19 cellular contexts compared by ENCODE assay signal in genomic region chr11:73389134-73389525, GRCh38. TPM values are rescaled to one million over a fixed set of nuclear protein-coding genes. Genes with fewer than 3 reads are reported as not detected.
DNase-seq lines count a peak whose midpoint lies in the region; ATAC-seq, FAIRE-seq and TF ChIP-seq lines count a peak whose summit lies in the region.
"Had no signal": no experiment of that assay in that cellular context is flagged by ENCODE, and none has a peak within 500 bp of the region (broad histone marks: within the 10 kb centered on the region; RNA-seq: fewer than 3 reads in every experiment).

No MANE protein-coding gene starts in this region.

- peak overlapping the region; percentile 38 to 100 (median 97) for H3K27ac Mint-ChIP-seq in naive B cell

- POLR2A ChIA-PET in GM12878 (lab: Charles Lee) = interaction anchor here (2.2 kb wide), 1 partner anchor 10 kb away, joined by 9 read pairs; no protein-coding TSS in a partner anchor

- H3K27me3 Mint-ChIP-seq in naive B cell = no peaks in the 10 kb centered on the region
- H3K27me3 Mint-ChIP-seq: activated naive CD8-positive, alpha-beta T cell treated with anti-CD3 and anti-CD28 coated beads, Interleukin-2, amount 10 ng/mL, durations not matched to agents 7 days and 5 days had no signal

- H3K9me3 Mint-ChIP-seq in naive B cell = no peaks in the 10 kb centered on the region
- H3K9me3 Mint-ChIP-seq: activated naive CD8-positive, alpha-beta T cell treated with anti-CD3 and anti-CD28 coated beads, Interleukin-2, amount 10 ng/mL, durations not matched to agents 7 days and 5 days; activated T-cell treated with anti-CD3 and anti-CD28 coated beads, Interleukin-2, amount 50 U/mL, for 4 hours had no signal

- SMC1A ChIA-PET in GM12878 (lab: Charles Lee; ENCODE audit: uncharacterized antibody, unreplicated experiment) = interaction anchor here (0.7 to 1.5 kb wide), 4 partner anchors 10 to 272 kb away, joined by 3 to 4 read pairs (median 3); no protein-coding TSS in a partner anchor

- peak overlapping the region in 7 of 8 donors; percentile 53 to 100 (median 70) for H3K4me3 Mint-ChIP-seq in naive B cell
- H3K4me3 Mint-ChIP-seq: activated naive CD8-positive, alpha-beta T cell treated with anti-CD3 and anti-CD28 coated beads, Interleukin-2, amount 10 ng/mL, durations not matched to agents 7 days and 5 days; activated T-cell treated with anti-CD3 and anti-CD28 coated beads, Interleukin-2, amount 50 U/mL, for 4 hours had no signal

- no peaks in the 10 kb centered on the region for H3K27me3 ChIP-seq in GM12878 (replicated peaks in 1 of 2; ENCODE audit: control insufficient read depth in 2 of 2, insufficient read depth in 2 of 2, low read length in 1 of 2)
- no peaks in the 10 kb centered on the region for H3K27me3 ChIP-seq in dorsolateral prefrontal cortex
- H3K27me3 ChIP-seq: hepatocyte, pancreas had no signal

- peak overlapping the region; percentile 95; the same call in 1 of the 2 replicates for H3K27ac ChIP-seq in GM12878 (ENCODE audit: control insufficient read depth, insufficient read depth)
- peak overlapping the region in 11 of 59 donors; percentile 3 to 84 (median 29) for H3K27ac ChIP-seq in dorsolateral prefrontal cortex
- H3K27ac ChIP-seq: hepatocyte, thoracic aorta had no signal

- no peak for FAIRE-seq in GM12878 (lab: Jason Lieb, UNC)
- FAIRE-seq: HepG2, pancreas, RCC 7860 had no signal

- no peak overlapping the region for H3K9ac ChIP-seq in GM12878 (ENCODE audit: control insufficient read depth, insufficient read depth, low read length)

- no peak for TF ChIP-seq POLR2A in GM12878 (IDR thresholded peaks at IDR 0.05; ENCODE audit: low read depth, low read length)

- no peak overlapping the region for H3K4me3 ChIP-seq in GM12878
- no peak overlapping the region for H3K4me3 ChIP-seq in dorsolateral prefrontal cortex
- H3K4me3 ChIP-seq: hepatocyte, pancreas, thoracic aorta had no signal

- ATAC-seq in GM12878 (no peak), naive B cell (ENCODE audit: low read depth in 2 of 2) (no peak)
- ATAC-seq: activated T-cell treated with anti-CD3 and anti-CD28 coated beads, Interleukin-2, amount 50 U/mL, for 4 hours; HepG2 had no signal

- 87% methylated on average over 6 of the region's 6 CpGs for WGBS in GM12878 (ENCODE audit: insufficient coverage, insufficient replicate concordance, low lambda C conversion rate, missing lambda C conversion rate)

- RAD21 ChIA-PET in GM12878 (lab: Charles Lee; ENCODE audit: unreplicated experiment) = no interaction called here

- intact Hi-C loops in GM12878 (cut with micrococcal nuclease; ENCODE audit: unreplicated experiment) (no loop called here), dorsolateral prefrontal cortex (cut with DNase I) (no loop called here)

- in situ Hi-C loops in GM12878 (cut with MboI) = no loop called here

- H3K79me2 ChIP-seq in GM12878 (ENCODE audit: control insufficient read depth, insufficient read depth, low read length) = peaks cover 66% of the 10 kb centered on the region

- H3K4me2 ChIP-seq in GM12878 (ENCODE audit: control insufficient read depth, insufficient read depth) = no peak overlapping the region
- H3K4me2 ChIP-seq: hepatocyte had no signal

- H4K20me1 ChIP-seq in GM12878 (ENCODE audit: control insufficient read depth, insufficient read depth) = no peaks in the 10 kb centered on the region

- H3K36me3 Mint-ChIP-seq in naive B cell = no peaks in the 10 kb centered on the region

- no peak for TF ChIP-seq CTCF in GM12878 (IDR thresholded peaks at IDR 0.05 in 2 of 3, conservative IDR thresholded peaks at IDR 0.05 in 1 of 3; ENCODE audit: control insufficient read depth in 2 of 3, extremely low read depth in 1 of 3, insufficient read depth in 1 of 3, low read depth in 3 of 3, low read length in 3 of 3)
- no peak for TF ChIP-seq CTCF in dorsolateral prefrontal cortex (IDR thresholded peaks at IDR 0.05 in 54 of 56, conservative IDR thresholded peaks at IDR 0.05 in 2 of 56; ENCODE audit: low read depth in 1 of 56, partially characterized antibody in 56 of 56)

- DNase-seq in A172 (ENCODE audit: low spot score) (peak; percentile 76), Daoy (ENCODE audit: low read depth) (peak; percentile 33), GM12878 (ENCODE audit: low read depth, low spot score) (no peak), naive B cell (no peak), germinal center (ENCODE audit: low spot score) (no peak), NCI-H128 (lab: John Stamatoyannopoulos, UW; ENCODE audit: unreplicated experiment) (no peak), dorsolateral prefrontal cortex (no peak)
- DNase-seq in stimulated activated CD8-positive, alpha-beta memory T cell treated with anti-CD3 and anti-CD28 coated beads, Interleukin-4, amount 100 ng/mL, for 48 hours = no peak
- DNase-seq: activated CD4-positive, alpha-beta T cell treated with anti-CD3 and anti-CD28 coated beads, Interleukin-2, amount 50 U/mL, for 48 hours; activated naive CD8-positive, alpha-beta T cell treated with anti-CD3 and anti-CD28 coated beads, Interleukin-2, amount 10 ng/mL, durations not matched to agents 7 days and 5 days; activated T-cell treated with anti-CD3 and anti-CD28 coated beads, Interleukin-2, amount 50 U/mL, for 4 hours; NCI-H2107; NCI-H82; pancreas; stimulated activated CD4-positive, alpha-beta T cell treated with anti-CD3 and anti-CD28 coated beads, Interleukin-2, amount 100 ng/mL, for 48 hours had no signal

- H3K4me1 Mint-ChIP-seq in naive B cell = peaks cover 69 to 83% (median 74%) of the 10 kb centered on the region in 3 donors

- CTCF ChIA-PET in GM12878 (lab: Yijun Ruan, JAX) = interaction anchor here (0.9 to 25.6 kb wide), 4 partner anchors 10 to 35 kb away, joined by 3 to 400 read pairs (median 4); no protein-coding TSS in a partner anchor

- no peak for TF ChIP-seq EP300 in GM12878 (IDR thresholded peaks at IDR 0.05; ENCODE audit: borderline replicate concordance in 1 of 2, control insufficient read depth in 1 of 2, low read depth in 2 of 2, low read length in 2 of 2)

- peaks cover 48% of the 10 kb centered on the region for H3K4me1 ChIP-seq in GM12878 (ENCODE audit: control insufficient read depth, insufficient read depth, low read length)
- H3K4me1 ChIP-seq: pancreas had no signal

- H3K9me3 ChIP-seq in GM12878 (replicated peaks; ENCODE audit: control insufficient read depth, insufficient read depth, low read length) = no peaks in the 10 kb centered on the region
- H3K9me3 ChIP-seq: pancreas, thoracic aorta had no signal

- H2AFZ ChIP-seq in GM12878 (ENCODE audit: control insufficient read depth, low read depth, low read length) = no peak overlapping the region
- H2AFZ ChIP-seq: hepatocyte had no signal

- no peak for TF ChIP-seq RAD21 in GM12878 (IDR thresholded peaks at IDR 0.05; ENCODE audit: insufficient read depth, low read depth, low read length)

- peaks cover 9 to 48% of the 10 kb centered on the region in 2 experiments for H3K36me3 ChIP-seq in GM12878 (ENCODE audit: control insufficient read depth in 2 of 2, insufficient read depth in 2 of 2, low read length in 1 of 2)
- H3K36me3 ChIP-seq: pancreas, thoracic aorta had no signal

- BruUV-seq in GM12878 (replicated peaks; lab: Mats Ljungman, UMichigan) = no TSS peak

TF ChIP-seq in GM12878, 131 proteins besides CTCF, POLR2A, EP300 and RAD21:
- no peak for TF ChIP-seq ATF2 (IDR thresholded peaks at IDR 0.05; ENCODE audit: low read length)
- peak; percentile 60; the same call in 1 of the 2 replicates for TF ChIP-seq POLR2AphosphoS5 (IDR thresholded peaks at IDR 0.05; ENCODE audit: low read length)
TF ChIP-seq in GM12878: peak in this region for 1.

RNA-seq across cellular contexts. Expression of gene RELT, which starts 12.9 kb away (rescaled TPM):
- 15.5 and 17.0 TPM in 2 replicates for total RNA-seq in A172 (2014; rRNA removed; shearing (Covaris generic))
- 10.3 and 11.2 TPM in 2 replicates for total RNA-seq in Daoy (2014; rRNA removed; shearing (Covaris generic))
- total RNA-seq in GM12878 (2013; cell fraction: nucleolus; rRNA removed) = 89.6 and 94.7 TPM in 2 replicates
- 19.8 and 23.4 TPM in 2 replicates for total RNA-seq in GM12878 (2014; rRNA removed)
- 10.4 and 10.5 TPM in 2 replicates for total RNA-seq in GM12878 (2014; rRNA removed; fragmentation: Illumina TruSeq; extraction: Trizol)
- 27.9 and 28.5 TPM in 2 replicates for total RNA-seq in GM12878 (2021)
- polyA plus RNA-seq in GM12878 (2011; ENCODE audit: low read depth) = 5.2 TPM
- 7.9 and 13.0 TPM in 2 replicates for polyA plus RNA-seq in GM12878 (2011; rRNA removed)
- polyA plus RNA-seq in GM12878 (2011; cell fraction: cytosol; rRNA removed) = 17.2 and 25.3 TPM in 2 replicates
- polyA plus RNA-seq in GM12878 (2011; cell fraction: nucleus; rRNA removed) = 96.7 and 106 TPM in 2 replicates
- 16.1 and 16.3 TPM in 2 replicates for polyA plus RNA-seq in GM12878 (2012)
- 2.5 and 8.4 TPM in 2 replicates for polyA plus RNA-seq in GM12878 (2014; fragmentation: Illumina TruSeq; extraction: Trizol)
- 1 to 10 TPM; 1.2 to 3.0 TPM for polyA plus RNA-seq in GM12878 (2014; fragmentation: Nextera tagmentation; extraction: Ambion mirVana)
- polyA plus RNA-seq in GM12878 (2014; rRNA removed) = 21.1 and 23.6 TPM in 2 replicates
- polyA plus RNA-seq in GM12878 (2016; fragmentation: Nextera tagmentation; extraction: Ambion mirVana) = 10 to 100 TPM in 1 of 2 experiments, 1 to 10 TPM in 1; 8.8 to 11.1 TPM
- polyA minus RNA-seq in GM12878 (2011; rRNA and poly(A)+ RNA removed) = 10.7 and 22.1 TPM in 2 replicates
- 8.4 and 10.4 TPM in 2 replicates for polyA minus RNA-seq in GM12878 (2011; cell fraction: cytosol; rRNA and poly(A)+ RNA removed)
- 24.1 and 45.4 TPM in 2 replicates for polyA minus RNA-seq in GM12878 (2011; cell fraction: nucleus; rRNA and poly(A)+ RNA removed)
- polyA plus RNA-seq in naive B cell (ENCODE audit: low read depth in 6 of 6) = 10 to 100 TPM; 16.3 to 35.1 (median 21.2) TPM
- total RNA-seq in dorsolateral prefrontal cortex = 10 to 100 TPM in 110 of 120 experiments, 1 to 10 TPM in 10; 8.6 to 36.1 (median 12.8) TPM

Comparison
In these comparisons a context has a peak if more than half of its experiments do, and no peak if none do; other contexts are left out.
1. DNase-seq: peak in A172 (single experiment) and Daoy (single experiment); none in GM12878 (single experiment), naive B cell (single experiment), germinal center (single experiment), stimulated activated CD8-positive, alpha-beta memory T cell treated with anti-CD3 and anti-CD28 coated beads, Interleukin-4, amount 100 ng/mL, for 48 hours (single experiment), NCI-H128 (single experiment) and dorsolateral prefrontal cortex (0 of 10).